In the genomic region with DNA sequence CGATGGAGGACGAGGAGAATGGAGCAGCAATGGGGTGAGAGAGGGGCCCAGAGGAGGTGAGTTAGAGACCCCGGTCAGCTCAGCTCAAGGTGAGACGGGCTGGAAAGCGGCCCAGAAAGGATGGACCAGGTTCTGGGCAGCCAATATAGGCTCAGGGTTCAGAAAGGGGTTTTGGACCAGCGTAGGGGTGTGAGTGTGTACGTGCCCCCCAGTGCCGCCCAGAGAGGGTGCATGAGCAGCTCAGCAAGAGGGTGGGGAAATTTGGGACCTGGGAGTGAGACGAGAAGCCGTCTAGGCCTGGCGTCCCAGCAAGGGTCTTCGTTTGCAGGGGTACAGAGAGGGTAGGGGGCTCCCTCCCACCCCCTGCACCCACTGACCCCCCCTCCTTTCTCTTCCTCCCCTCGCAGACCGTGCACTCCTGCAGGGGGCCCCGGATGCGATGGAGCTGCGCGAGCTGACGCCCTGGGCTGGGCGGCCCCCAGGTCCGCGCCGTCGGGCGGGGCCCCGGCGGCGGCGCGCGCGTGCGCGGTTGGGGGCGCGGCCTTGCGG, we compare ENCODE assay signal across 8 cellular contexts. TPM values are rescaled to one million over a fixed set of nuclear protein-coding genes. Genes with fewer than 3 reads are reported as not detected.
A peak's percentile ranks its signal among the peaks of the same experiment; 100 is the strongest.
DNase-seq lines count a peak whose midpoint lies in the region; ATAC-seq, FAIRE-seq and TF ChIP-seq lines count a peak whose summit lies in the region.

No MANE protein-coding gene starts in this region.

- ATAC-seq in HG02970 (IDR thresholded peaks at IDR 0.05; ENCODE audit: low FRiP score, unreplicated experiment) (no peak), HG03196 (IDR thresholded peaks at IDR 0.05; ENCODE audit: unreplicated experiment) (no peak)

- H3K79me2 ChIP-seq in GM23248 (ENCODE audit: insufficient read depth): no peaks in the 10 kb centered on the region

- H3K36me3 ChIP-seq in GM23248 (ENCODE audit: low read depth): no peaks in the 10 kb centered on the region
- no peaks in the 10 kb centered on the region for H3K36me3 ChIP-seq in SK-N-MC (ENCODE audit: insufficient read depth, low read length)
- no peaks in the 10 kb centered on the region for H3K36me3 ChIP-seq in rectal smooth muscle tissue (ENCODE audit: control insufficient read depth, insufficient read depth, low read length)

- H3K9me3 ChIP-seq in GM23248 (ENCODE audit: low read depth) (no peaks in the 10 kb centered on the region), SK-N-MC (ENCODE audit: low read depth, low read length) (no peaks in the 10 kb centered on the region)

- no peaks in the 10 kb centered on the region for H3F3A ChIP-seq in GM23248 (ENCODE audit: insufficient read depth)

- no peaks in the 10 kb centered on the region; the same call in 1 of the 2 replicates for H3K27me3 ChIP-seq in GM23248 (replicated peaks; ENCODE audit: insufficient read depth)
- no peaks in the 10 kb centered on the region for H3K27me3 ChIP-seq in rectal smooth muscle tissue (ENCODE audit: control insufficient read depth, insufficient read depth, low read length)

- DNase-seq in GM23248: no peak
- no peak for DNase-seq in SK-N-MC (ENCODE audit: low read depth, low spot score)
- no peak for DNase-seq in foreskin fibroblast
- no peak for DNase-seq in H54 (ENCODE audit: insufficient read length, low spot score)
- no peak for DNase-seq in putamen (ENCODE audit: low spot score)

- peak overlapping the region; percentile 79 for H2AFZ ChIP-seq in GM23248

- no peaks in the 10 kb centered on the region for H4K20me1 ChIP-seq in GM23248 (ENCODE audit: insufficient read depth)

- no peak overlapping the region for H3K4me2 ChIP-seq in GM23248 (ENCODE audit: unreplicated experiment)

- H3K4me1 ChIP-seq in GM23248 (ENCODE audit: insufficient read depth) (no peaks in the 10 kb centered on the region), rectal smooth muscle tissue (ENCODE audit: control insufficient read depth, insufficient read depth, low read length) (peaks cover 15% of the 10 kb centered on the region)

- TF ChIP-seq CTCF in foreskin fibroblast (IDR thresholded peaks at IDR 0.05; ENCODE audit: low read depth, low read length): no peak

- no peak for FAIRE-seq in H54 (lab: Jason Lieb, UNC)

- no peak overlapping the region for H3K27ac ChIP-seq in GM23248
- peak overlapping the region; percentile 97 for H3K27ac ChIP-seq in SK-N-MC
- H3K27ac ChIP-seq in rectal smooth muscle tissue (ENCODE audit: low read depth, low read length): peak overlapping the region; percentile 83

- H3K9ac ChIP-seq in GM23248: no peak overlapping the region
- H3K9ac ChIP-seq in SK-N-MC (ENCODE audit: insufficient read length): no peak overlapping the region
- H3K9ac ChIP-seq in rectal smooth muscle tissue (ENCODE audit: low read length): no peak overlapping the region

- in situ Hi-C loops in GM23248 (cut with MboI): no loop called here

- TF ChIP-seq POLR2A in H54 (IDR thresholded peaks at IDR 0.05; ENCODE audit: low read depth, low read length): no peak

- no peaks in the 10 kb centered on the region for H3K9me2 ChIP-seq in GM23248 (ENCODE audit: insufficient read depth)

- WGBS in GM23248 (ENCODE audit: low coverage in 1 of 2, low lambda C conversion rate in 2 of 2, missing lambda C conversion rate in 2 of 2), 2 experiments: 16 to 26% methylated on average over 18 to 37 of the region's 37 CpGs

- peak overlapping the region; percentile 69 for H3K4me3 ChIP-seq in GM23248
- H3K4me3 ChIP-seq in SK-N-MC: peak overlapping the region; percentile 87
- peak overlapping the region; percentile 61 to 79 for H3K4me3 ChIP-seq in foreskin fibroblast (ENCODE audit: low read depth in 1 of 2, low read length in 2 of 2)
- H3K4me3 ChIP-seq in rectal smooth muscle tissue (ENCODE audit: low read length): peak overlapping the region; percentile 64

RNA-seq across cellular contexts. Expression of a gene that starts 12.1 kb away (rescaled TPM):
- not detected in 2 replicates for total RNA-seq in GM23248 (2014; rRNA removed; shearing (Covaris generic))
- not detected in 2 replicates for polyA plus RNA-seq in GM23248 (2016; fragmentation: Nextera tagmentation; extraction: Ambion mirVana)

RNA-seq across cellular contexts. Expression of a gene that starts 22.5 kb away (rescaled TPM):
- total RNA-seq in GM23248 (2014; rRNA removed; shearing (Covaris generic)): not detected in 2 replicates
- not detected in 2 replicates for polyA plus RNA-seq in GM23248 (2016; fragmentation: Nextera tagmentation; extraction: Ambion mirVana)

RNA-seq across cellular contexts. Expression of a gene that starts 23.8 kb away (rescaled TPM):
- not detected in 2 replicates for total RNA-seq in GM23248 (2014; rRNA removed; shearing (Covaris generic))
- polyA plus RNA-seq in GM23248 (2016; fragmentation: Nextera tagmentation; extraction: Ambion mirVana): not detected in 2 replicates

RNA-seq across cellular contexts. Expression of a gene that starts 36.5 kb away (rescaled TPM):
- total RNA-seq in GM23248 (2014; rRNA removed; shearing (Covaris generic)): 18.6 and 18.8 TPM in 2 replicates
- polyA plus RNA-seq in GM23248 (2016; fragmentation: Nextera tagmentation; extraction: Ambion mirVana): 15.6 and 17.1 TPM in 2 replicates

RNA-seq across cellular contexts. Expression of a gene that starts 42.9 kb away (rescaled TPM):
- total RNA-seq in GM23248 (2014; rRNA removed; shearing (Covaris generic)): 0.25 TPM in 1 of 2 replicates, not detected in the other
- polyA plus RNA-seq in GM23248 (2016; fragmentation: Nextera tagmentation; extraction: Ambion mirVana): 0.14 and 0.19 TPM in 2 replicates
